Comparison of ENCODE assay signal across 8 cellular contexts in genomic region chr3:188439080-188439479, GRCh38.
DNase-seq lines count a peak whose midpoint lies in the region; ATAC-seq and TF ChIP-seq lines count a peak whose summit lies in the region.

No MANE protein-coding gene starts in this region.

- H3K4me3 Mint-ChIP-seq in activated naive CD8-positive, alpha-beta T cell = peak overlapping the region; percentile 57

- peaks cover 44% of the 10 kb centered on the region for H3K4me1 Mint-ChIP-seq in activated naive CD8-positive, alpha-beta T cell (ENCODE audit: low read depth)

- TF ChIP-seq CTCF in GM13976 (IDR thresholded peaks at IDR 0.05; ENCODE audit: borderline replicate concordance, control extremely low read depth, extremely low read depth, insufficient read depth, missing control alignments) = no peak

- H3K27ac Mint-ChIP-seq in activated naive CD8-positive, alpha-beta T cell = peak overlapping the region; percentile 93

- H3K36me3 Mint-ChIP-seq in activated naive CD8-positive, alpha-beta T cell = peaks cover 8% of the 10 kb centered on the region

- H3K27me3 Mint-ChIP-seq in activated naive CD8-positive, alpha-beta T cell = no peaks in the 10 kb centered on the region

- in situ Hi-C loops in GM13976 (cut with MboI; ENCODE audit: low sequenced_read_pairs, unreplicated experiment) = no loop called here

- DNase-seq in GM13976 (ENCODE audit: low spot score) (peak; percentile 23), Kasumi-1 (lab: John Stamatoyannopoulos, UW) (peak; percentile 94), renal cortical epithelial cell (ENCODE audit: low read depth) (peak; percentile 60), GM19240 (ENCODE audit: insufficient read length, low spot score) (no peak), RPMI8226 (no peak), NCI-H526 treated with DMSO at 0.1 percent for 48 hours (lab: John Stamatoyannopoulos, UW) (no peak)

- peak; percentile 89 for ATAC-seq in GM21737 (IDR thresholded peaks at IDR 0.05; ENCODE audit: unreplicated experiment)

- no peaks in the 10 kb centered on the region for H3K9me3 Mint-ChIP-seq in activated naive CD8-positive, alpha-beta T cell (ENCODE audit: low read depth)

Comparison
In these comparisons a context has a peak if more than half of its experiments do, and no peak if none do; other contexts are left out.
1. DNase-seq: peak in GM13976 (single experiment), Kasumi-1 (2 of 2) and renal cortical epithelial cell (single experiment); none in GM19240 (single experiment), RPMI8226 (single experiment) and NCI-H526 treated with DMSO at 0.1 percent for 48 hours (single experiment).